Comparison of ENCODE assay signal across 1 cellular context in the genomic region with DNA sequence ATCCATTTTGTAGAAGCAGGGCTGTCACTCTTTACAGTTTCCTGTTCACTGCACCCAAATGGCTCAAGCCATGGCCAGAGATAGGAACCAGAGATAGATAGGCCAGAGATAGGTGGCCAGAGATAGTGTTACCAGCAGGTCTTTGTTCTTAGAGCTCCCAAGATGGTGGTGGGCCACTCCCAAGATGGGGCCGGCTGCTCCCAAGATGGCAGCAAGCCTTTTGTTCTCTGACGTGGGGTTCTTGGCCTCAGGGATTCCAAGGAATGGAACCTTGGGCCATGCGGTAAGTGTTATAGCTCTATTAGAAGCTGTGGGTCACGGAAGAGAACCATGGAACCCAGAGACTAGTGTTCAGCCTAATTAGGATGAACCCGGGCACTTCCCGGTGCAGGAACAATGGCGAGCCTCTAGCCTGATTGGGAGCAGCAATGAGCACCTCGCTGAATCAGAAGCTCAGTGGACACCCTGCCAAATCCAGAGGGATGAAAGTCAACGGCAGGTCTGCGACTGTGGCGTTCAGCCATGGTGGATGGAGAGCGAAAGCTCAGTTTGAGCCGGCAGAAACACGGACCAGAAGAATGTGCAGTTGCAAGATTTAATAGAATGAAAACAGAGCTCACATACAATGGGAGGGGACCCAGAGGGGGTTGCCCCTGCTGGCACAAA.
TF ChIP-seq lines count a peak whose summit lies in the region.

No MANE protein-coding gene starts in this region.

TF ChIP-seq in H1, 55 proteins besides CTCF, POLR2A, EP300 and RAD21:
- TF ChIP-seq, protein P1, sequence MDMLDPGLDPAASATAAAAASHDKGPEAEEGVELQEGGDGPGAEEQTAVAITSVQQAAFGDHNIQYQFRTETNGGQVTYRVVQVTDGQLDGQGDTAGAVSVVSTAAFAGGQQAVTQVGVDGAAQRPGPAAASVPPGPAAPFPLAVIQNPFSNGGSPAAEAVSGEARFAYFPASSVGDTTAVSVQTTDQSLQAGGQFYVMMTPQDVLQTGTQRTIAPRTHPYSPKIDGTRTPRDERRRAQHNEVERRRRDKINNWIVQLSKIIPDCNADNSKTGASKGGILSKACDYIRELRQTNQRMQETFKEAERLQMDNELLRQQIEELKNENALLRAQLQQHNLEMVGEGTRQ (IDR thresholded peaks at IDR 0.05; ENCODE audit: low read length): no peak
- TF ChIP-seq NRF1 (IDR thresholded peaks at IDR 0.05; ENCODE audit: low read depth, low read length): no peak
- TF ChIP-seq CBX5 (IDR thresholded peaks at IDR 0.05; ENCODE audit: low read depth, low read length): no peak
- no peak for TF ChIP-seq TBP (IDR thresholded peaks at IDR 0.05; ENCODE audit: low read depth, low read length)
- TF ChIP-seq SRF (IDR thresholded peaks at IDR 0.05; ENCODE audit: low read depth, low read length): no peak
- TF ChIP-seq YY1 (IDR thresholded peaks at IDR 0.05; ENCODE audit: low read depth, low read length): no peak
- TF ChIP-seq SUZ12 (IDR thresholded peaks at IDR 0.05; ENCODE audit: low read length): no peak
- TF ChIP-seq SP4 (IDR thresholded peaks at IDR 0.05; ENCODE audit: low read length): no peak
- TF ChIP-seq RNF2 (IDR thresholded peaks at IDR 0.05; ENCODE audit: borderline replicate concordance, low read depth, low read length, missing control alignments, poor library complexity, severe bottlenecking): no peak
- TF ChIP-seq, protein P2, sequence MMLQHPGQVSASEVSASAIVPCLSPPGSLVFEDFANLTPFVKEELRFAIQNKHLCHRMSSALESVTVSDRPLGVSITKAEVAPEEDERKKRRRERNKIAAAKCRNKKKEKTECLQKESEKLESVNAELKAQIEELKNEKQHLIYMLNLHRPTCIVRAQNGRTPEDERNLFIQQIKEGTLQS (IDR thresholded peaks at IDR 0.05; ENCODE audit: insufficient read depth, low read depth, low read length): no peak
- TF ChIP-seq HDAC6 (IDR thresholded peaks at IDR 0.05; ENCODE audit: low read depth, low read length): no peak
- TF ChIP-seq SAP30 (IDR thresholded peaks at IDR 0.05; ENCODE audit: insufficient read depth, insufficient replicate concordance, low read length): no peak
- no peak for TF ChIP-seq SP2 (IDR thresholded peaks at IDR 0.05; ENCODE audit: low read length)
